In the genomic region with DNA sequence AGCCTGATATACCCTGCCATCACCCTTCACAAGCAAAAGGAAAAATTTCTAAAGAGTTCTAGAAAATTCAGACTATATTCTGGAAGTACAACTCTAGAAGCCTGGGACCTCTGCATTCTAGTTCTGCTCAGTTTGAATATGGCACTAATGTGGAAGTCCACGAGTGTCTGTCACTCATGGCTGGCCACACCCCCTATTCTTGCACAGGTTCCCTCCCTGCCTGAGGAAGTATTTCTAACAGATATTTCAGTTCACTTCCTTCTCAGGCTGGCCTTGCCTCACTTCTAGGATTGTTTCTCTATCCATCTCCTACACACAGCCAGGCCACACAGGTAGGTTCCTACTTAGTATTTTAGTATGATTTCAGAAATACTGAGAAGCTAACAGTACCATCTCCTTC, we compare ENCODE assay signal across 11 cellular contexts.
DNase-seq lines count a peak whose midpoint lies in the region; ATAC-seq, FAIRE-seq and TF ChIP-seq lines count a peak whose summit lies in the region.
"Had no signal": no experiment of that assay in that cellular context is flagged by ENCODE, and none has a peak within 500 bp of the region (broad histone marks: within the 10 kb centered on the region; RNA-seq: fewer than 3 reads in every experiment).

No MANE protein-coding gene starts in this region.

- DNase-seq in SK-N-SH: no peak
- no peak for DNase-seq in IMR-90
- peak in 2 of 4 experiments; percentile 23 to 24 for DNase-seq in K562 (ENCODE audit: extremely low read depth in 1 of 4, low spot score in 3 of 4)
- DNase-seq in testis: peak; percentile 23
- no peak for DNase-seq in NCI-H187 (lab: John Stamatoyannopoulos, UW)
- DNase-seq in ecto neural progenitor cell (ENCODE audit: low spot score): no peak
- DNase-seq in NCI-H1436 treated with DMSO at 0.1 percent for 48 hours (lab: John Stamatoyannopoulos, UW): no peak
- DNase-seq: midbrain had no signal

- H3K4me2 ChIP-seq in SK-N-SH: no peak overlapping the region
- no peak overlapping the region for H3K4me2 ChIP-seq in IMR-90 (ENCODE audit: low read depth, low read length)
- H3K4me2 ChIP-seq in K562 (ENCODE audit: insufficient read depth, low read length): no peak overlapping the region

- no peak overlapping the region for H3K4ac ChIP-seq in IMR-90 (ENCODE audit: low read depth, low read length)

- no peak overlapping the region for H3K23ac ChIP-seq in IMR-90 (ENCODE audit: low read depth, low read length)

- H4K5ac ChIP-seq in IMR-90 (ENCODE audit: low read depth, low read length): no peak overlapping the region

- TF ChIP-seq RAD21 in SK-N-SH (IDR thresholded peaks at IDR 0.05; ENCODE audit: low read length) (no peak), IMR-90 (IDR thresholded peaks at IDR 0.05; ENCODE audit: low read length) (no peak), K562 (CRISPR knock-in tag; conservative IDR thresholded peaks at IDR 0.05 in 1 of 2, IDR thresholded peaks at IDR 0.05 in 1 of 2) (no peak)

- no peak overlapping the region for H4K91ac ChIP-seq in IMR-90 (ENCODE audit: insufficient read depth, low read depth, low read length)

- H3K4me1 ChIP-seq in SK-N-SH (ENCODE audit: control insufficient read depth in 1 of 2, insufficient read depth in 2 of 2, low read depth in 1 of 2, low read length in 1 of 2): peaks cover 7% of the 10 kb centered on the region in 2 experiments; a peak in 2 of 4 replicates
- peaks cover 8% of the 10 kb centered on the region for H3K4me1 ChIP-seq in IMR-90 (ENCODE audit: control insufficient read depth, insufficient read depth, low read length)
- H3K4me1 ChIP-seq in K562 (replicated peaks in 1 of 2; ENCODE audit: control insufficient read depth in 2 of 2, insufficient read depth in 2 of 2, low read length in 2 of 2): no peaks in the 10 kb centered on the region; a peak in 1 of 5 replicates
- no peaks in the 10 kb centered on the region for H3K4me1 ChIP-seq in testis

- H3K79me2 ChIP-seq in SK-N-SH (ENCODE audit: insufficient read depth) (no peaks in the 10 kb centered on the region), K562 (ENCODE audit: control insufficient read depth, insufficient read depth, low read length) (no peaks in the 10 kb centered on the region)

- H3F3A ChIP-seq in SK-N-SH (replicated peaks; ENCODE audit: insufficient read depth): no peaks in the 10 kb centered on the region

- H2BK5ac ChIP-seq in IMR-90 (ENCODE audit: low read depth, low read length, poor library complexity, severe bottlenecking): no peak overlapping the region

- no peak for TF ChIP-seq CTCF in SK-N-SH (IDR thresholded peaks at IDR 0.05)
- no peak for TF ChIP-seq CTCF in IMR-90 (conservative IDR thresholded peaks at IDR 0.05; ENCODE audit: low read depth, low read length)
- no peak for TF ChIP-seq CTCF in K562 (IDR thresholded peaks at IDR 0.05 in 2 of 3, conservative IDR thresholded peaks at IDR 0.05 in 1 of 3; ENCODE audit: insufficient read depth in 2 of 3, low read depth in 1 of 3, low read length in 3 of 3)
- no peak for TF ChIP-seq CTCF in testis (IDR thresholded peaks at IDR 0.05)

- H4K20me1 ChIP-seq in SK-N-SH (ENCODE audit: insufficient read depth) (no peaks in the 10 kb centered on the region), IMR-90 (ENCODE audit: insufficient read depth, low read length) (no peaks in the 10 kb centered on the region), K562 (replicated peaks; ENCODE audit: control insufficient read depth, insufficient read depth, low read length) (no peaks in the 10 kb centered on the region)

- no peak for TF ChIP-seq POLR2A in IMR-90 (IDR thresholded peaks at IDR 0.05; ENCODE audit: low read depth, low read length)
- no peak for TF ChIP-seq POLR2A in K562 (conservative IDR thresholded peaks at IDR 0.05)
- no peak for TF ChIP-seq POLR2A in testis (IDR thresholded peaks at IDR 0.05)

- no peaks in the 10 kb centered on the region for H3K79me1 ChIP-seq in IMR-90 (ENCODE audit: low read depth in 1 of 2, low read length in 2 of 2)

- H2AK9ac ChIP-seq in IMR-90 (replicated peaks; ENCODE audit: low read depth, low read length, poor library complexity): no peak overlapping the region

- H4K8ac ChIP-seq in IMR-90 (ENCODE audit: low read depth in 2 of 2, low read length in 2 of 2): no peak overlapping the region

- no peak for ATAC-seq in SK-N-SH treated with all-trans-retinoic acid at 6 μM for 48 hours
- ATAC-seq in IMR-90 (ENCODE audit: low read depth): no peak
- peak; percentile 78 for ATAC-seq in K562

- no peak overlapping the region for H3K56ac ChIP-seq in IMR-90 (ENCODE audit: extremely low read depth, insufficient read depth, low read length)

- BruUV-seq in IMR-90 (replicated peaks; lab: Mats Ljungman, UMichigan): no TSS peak
- BruUV-seq in K562 (replicated peaks; lab: Mats Ljungman, UMichigan): no TSS peak

- no peak overlapping the region for H3K27ac ChIP-seq in SK-N-SH (ENCODE audit: low read depth in 2 of 2, low read length in 1 of 2)
- H3K27ac ChIP-seq in IMR-90 (ENCODE audit: insufficient read depth, low read length): no peak overlapping the region
- no peak overlapping the region for H3K27ac ChIP-seq in K562 (ENCODE audit: extremely low read depth, low read depth, low read length)
- H3K27ac ChIP-seq in testis: no peak overlapping the region

- peak overlapping the region; percentile 37; the same call in 1 of the 2 replicates for H2BK20ac ChIP-seq in IMR-90 (ENCODE audit: low read depth, low read length)

- H3K9ac ChIP-seq in SK-N-SH: no peak overlapping the region
- H3K9ac ChIP-seq in IMR-90 (ENCODE audit: low read depth, low read length): no peak overlapping the region
- H3K9ac ChIP-seq in K562 (ENCODE audit: insufficient read depth in 1 of 2, low read depth in 2 of 2, low read length in 2 of 2): no peak overlapping the region

- H3K9me3 ChIP-seq in SK-N-SH: no peaks in the 10 kb centered on the region
- no peaks in the 10 kb centered on the region for H3K9me3 ChIP-seq in IMR-90 (ENCODE audit: control insufficient read depth, insufficient read depth, low read length)
- no peaks in the 10 kb centered on the region for H3K9me3 ChIP-seq in K562 (replicated peaks; ENCODE audit: control insufficient read depth, insufficient read depth, low read depth, low read length)
- H3K9me3 ChIP-seq in testis: no peaks in the 10 kb centered on the region

- POLR2A ChIA-PET in SK-N-SH (lab: Yijun Ruan, JAX) (no interaction called here), IMR-90 (lab: Charles Lee; ENCODE audit: unreplicated experiment) (no interaction called here), K562 (lab: Yijun Ruan, JAX) (no interaction called here)

- no peak overlapping the region for H3K4me3 ChIP-seq in SK-N-SH (ENCODE audit: low read depth in 2 of 2, low read length in 1 of 2)
- H3K4me3 ChIP-seq in IMR-90 (ENCODE audit: insufficient read depth, low read depth, low read length): no peak overlapping the region
- H3K4me3 ChIP-seq in K562: no peak overlapping the region
- H3K4me3 ChIP-seq in testis: no peak overlapping the region

- peak overlapping the region; percentile 12; the same call in 1 of the 2 replicates for H2BK120ac ChIP-seq in IMR-90 (ENCODE audit: low read depth, low read length)

- H3K9me1 ChIP-seq in IMR-90 (ENCODE audit: insufficient read depth, low read length) (0 out of 2 replicates have a peak, but pooled peaks cover 5% of the 10 kb centered on the region), K562 (ENCODE audit: control insufficient read depth, insufficient read depth, low read length) (no peaks in the 10 kb centered on the region)

- TF ChIP-seq EP300 in SK-N-SH (IDR thresholded peaks at IDR 0.05; ENCODE audit: borderline replicate concordance in 1 of 2, low read depth in 1 of 2, low read length in 1 of 2): no peak
- no peak for TF ChIP-seq EP300 in K562 (IDR thresholded peaks at IDR 0.05; ENCODE audit: low read length)

- CTCF ChIA-PET in SK-N-SH (lab: Yijun Ruan, JAX) (interaction anchor here (1.8 kb wide), 1 partner anchor 11 kb away, joined by 4 read pairs; no protein-coding TSS in a partner anchor), IMR-90 (lab: Yijun Ruan, JAX) (no interaction called here), K562 (lab: Yijun Ruan, JAX; ENCODE audit: low intra/inter-chr PET ratio) (no interaction called here)

- in situ Hi-C loops in IMR-90 (cut with MboI; ENCODE audit: low sequenced_read_pairs) (no loop called here), K562 (cut with MboI) (no loop called here)

- H3K9me2 ChIP-seq in SK-N-SH: no peaks in the 10 kb centered on the region

- H3K14ac ChIP-seq in IMR-90 (replicated peaks; ENCODE audit: low read depth, low read length): no peak overlapping the region

- H3K18ac ChIP-seq in IMR-90 (ENCODE audit: low read depth, low read length): no peak overlapping the region

- dilution Hi-C loops in IMR-90 (cut with HindIII; ENCODE audit: low sequenced_read_pairs, unreplicated experiment): no loop called here

- no peak overlapping the region for H2AFZ ChIP-seq in SK-N-SH (ENCODE audit: low read depth)
- H2AFZ ChIP-seq in IMR-90 (replicated peaks; ENCODE audit: low read length, poor library complexity): no peak overlapping the region
- peak overlapping the region; percentile 61; the same call in 1 of the 2 replicates for H2AFZ ChIP-seq in K562 (ENCODE audit: low read depth, low read length)

- 64% methylated on average over 1 of the region's 1 CpG for WGBS in SK-N-SH (ENCODE audit: low lambda C conversion rate)
- WGBS in IMR-90 (ENCODE audit: extremely low coverage in 2 of 2, insufficient read length in 1 of 2), 2 experiments: no CpG with 5 or more reads among the region's 1 CpG
- 0% methylated on average over 1 of the region's 1 CpG for WGBS in K562 (ENCODE audit: insufficient coverage, low coverage, missing lambda C conversion rate)
- 52 to 77% methylated on average over 1 of the region's 1 CpG for WGBS in testis, 2 donors

- H3K27me3 ChIP-seq in SK-N-SH (ENCODE audit: insufficient read depth) (no peaks in the 10 kb centered on the region), IMR-90 (ENCODE audit: control insufficient read depth, insufficient read depth, low read length) (no peaks in the 10 kb centered on the region), K562 (ENCODE audit: control insufficient read depth in 2 of 2, insufficient read depth in 2 of 2, low read length in 2 of 2) (no peaks in the 10 kb centered on the region), testis (no peaks in the 10 kb centered on the region)

- peak overlapping the region; percentile 62 for H2AK5ac ChIP-seq in IMR-90 (ENCODE audit: low read depth, low read length)

- no peak overlapping the region; the same call in 2 of the 3 replicates for H2BK15ac ChIP-seq in IMR-90 (ENCODE audit: low read depth, low read length)

- peak; percentile 35 for FAIRE-seq in K562 (lab: Jason Lieb, UNC)
- FAIRE-seq: A204.1, TTC549 had no signal

- no peaks in the 10 kb centered on the region for H3K36me3 ChIP-seq in SK-N-SH (replicated peaks in 1 of 2; ENCODE audit: control insufficient read depth in 1 of 2, insufficient read depth in 2 of 2, low read length in 1 of 2)
- H3K36me3 ChIP-seq in IMR-90 (ENCODE audit: control insufficient read depth, insufficient read depth, low read length): no peaks in the 10 kb centered on the region
- H3K36me3 ChIP-seq in K562 (ENCODE audit: control insufficient read depth, insufficient read depth, low read length): no peaks in the 10 kb centered on the region
- H3K36me3 ChIP-seq in testis (ENCODE audit: low read depth, missing control alignments): no peaks in the 10 kb centered on the region

- intact Hi-C loops in IMR-90 (cut with micrococcal nuclease): loop anchor here (5.0 kb wide), 1 partner anchor 757 kb away; a partner anchor contains a TSS
- intact Hi-C loops in K562 (cut with micrococcal nuclease): no loop called here
- intact Hi-C loops in testis (cut with DNase I; ENCODE audit: low total_unique reads): no loop called here
